1 cellular context compared by ENCODE assay signal in genomic region chr2:43212931-43213330, GRCh38.
TF ChIP-seq lines count a peak whose summit lies in the region.

No MANE protein-coding gene starts in this region.

TF ChIP-seq in H1, 55 proteins besides CTCF, POLR2A, EP300 and RAD21:
- TF ChIP-seq HDAC6 (IDR thresholded peaks at IDR 0.05; ENCODE audit: low read depth, low read length) (no peak), HDAC2 (IDR thresholded peaks at IDR 0.05; ENCODE audit: borderline replicate concordance in 1 of 2, low read depth in 2 of 2, low read length in 2 of 2) (no peak), RXRA (IDR thresholded peaks at IDR 0.05; ENCODE audit: insufficient read depth, low read depth, low read length) (no peak), KDM4A (IDR thresholded peaks at IDR 0.05; ENCODE audit: low read depth, low read length, severe bottlenecking) (no peak), TAF7 (optimal IDR thresholded peaks at IDR 0.05; ENCODE audit: borderline replicate concordance, low read depth, low read length) (no peak), CBX5 (IDR thresholded peaks at IDR 0.05; ENCODE audit: low read depth, low read length) (no peak), MAFK (IDR thresholded peaks at IDR 0.05; ENCODE audit: low read depth, low read length) (no peak)
